1 cellular context compared by ENCODE assay signal in genomic region chr9:113436753-113437515, GRCh38.
TF ChIP-seq lines count a peak whose summit lies in the region.

No MANE protein-coding gene starts in this region.

TF ChIP-seq in HCT116, 20 proteins besides CTCF, POLR2A, EP300 and RAD21:
- TF ChIP-seq, protein P1, sequence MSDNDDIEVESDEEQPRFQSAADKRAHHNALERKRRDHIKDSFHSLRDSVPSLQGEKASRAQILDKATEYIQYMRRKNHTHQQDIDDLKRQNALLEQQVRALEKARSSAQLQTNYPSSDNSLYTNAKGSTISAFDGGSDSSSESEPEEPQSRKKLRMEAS (IDR thresholded peaks at IDR 0.05), result no peak
- TF ChIP-seq SP1 (IDR thresholded peaks at IDR 0.05; ENCODE audit: low read depth), result no peak
- no peak for TF ChIP-seq ZBTB33 (IDR thresholded peaks at IDR 0.05; ENCODE audit: extremely low read depth, insufficient replicate concordance, low read length)
- TF ChIP-seq, protein P2, sequence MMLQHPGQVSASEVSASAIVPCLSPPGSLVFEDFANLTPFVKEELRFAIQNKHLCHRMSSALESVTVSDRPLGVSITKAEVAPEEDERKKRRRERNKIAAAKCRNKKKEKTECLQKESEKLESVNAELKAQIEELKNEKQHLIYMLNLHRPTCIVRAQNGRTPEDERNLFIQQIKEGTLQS (IDR thresholded peaks at IDR 0.05), result no peak
- no peak for TF ChIP-seq TCF7L2 (IDR thresholded peaks at IDR 0.05; ENCODE audit: borderline replicate concordance, extremely low read depth, insufficient read depth, insufficient read length)
- TF ChIP-seq FOSL1 (IDR thresholded peaks at IDR 0.05; ENCODE audit: low read depth), result no peak
- TF ChIP-seq SIN3A (IDR thresholded peaks at IDR 0.05; ENCODE audit: low read depth), result no peak
- no peak for TF ChIP-seq CEBPB (IDR thresholded peaks at IDR 0.05; ENCODE audit: low read depth)
- no peak for TF ChIP-seq ZFX (IDR thresholded peaks at IDR 0.05)
- no peak for TF ChIP-seq REST (IDR thresholded peaks at IDR 0.05; ENCODE audit: low read depth)
- TF ChIP-seq ZNF274 (IDR thresholded peaks at IDR 0.05; ENCODE audit: low read depth, low read length), result no peak
- TF ChIP-seq YY1 (IDR thresholded peaks at IDR 0.05; ENCODE audit: extremely low read depth, insufficient replicate concordance, low read depth, low read length), result no peak
